ENCODE assay signal across 2 cellular contexts in genomic region chr4:19227701-19228100, GRCh38.
TF ChIP-seq lines count a peak whose summit lies in the region.

No MANE protein-coding gene starts in this region.

TF ChIP-seq in SK-N-SH, 30 proteins besides CTCF, POLR2A, EP300 and RAD21 (continued from another document):
- TF ChIP-seq, protein P1, sequence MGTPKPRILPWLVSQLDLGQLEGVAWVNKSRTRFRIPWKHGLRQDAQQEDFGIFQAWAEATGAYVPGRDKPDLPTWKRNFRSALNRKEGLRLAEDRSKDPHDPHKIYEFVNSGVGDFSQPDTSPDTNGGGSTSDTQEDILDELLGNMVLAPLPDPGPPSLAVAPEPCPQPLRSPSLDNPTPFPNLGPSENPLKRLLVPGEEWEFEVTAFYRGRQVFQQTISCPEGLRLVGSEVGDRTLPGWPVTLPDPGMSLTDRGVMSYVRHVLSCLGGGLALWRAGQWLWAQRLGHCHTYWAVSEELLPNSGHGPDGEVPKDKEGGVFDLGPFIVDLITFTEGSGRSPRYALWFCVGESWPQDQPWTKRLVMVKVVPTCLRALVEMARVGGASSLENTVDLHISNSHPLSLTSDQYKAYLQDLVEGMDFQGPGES (IDR thresholded peaks at IDR 0.05; ENCODE audit: low read depth, low read length), result no peak
- TF ChIP-seq JUND (IDR thresholded peaks at IDR 0.05) (no peak), ELF1 (IDR thresholded peaks at IDR 0.05) (no peak), SIN3A (IDR thresholded peaks at IDR 0.05; ENCODE audit: borderline replicate concordance, low read depth, low read length) (no peak), POLR2AphosphoS5 (IDR thresholded peaks at IDR 0.05; ENCODE audit: low read depth, low read length) (no peak), FOXJ3 (CRISPR knock-in tag; IDR thresholded peaks at IDR 0.05) (no peak), GATA2 (CRISPR knock-in tag; IDR thresholded peaks at IDR 0.05) (no peak), NFIC (IDR thresholded peaks at IDR 0.05; ENCODE audit: borderline replicate concordance) (no peak), GABPA (IDR thresholded peaks at IDR 0.05; ENCODE audit: low read depth) (no peak)
- TF ChIP-seq, protein P2, sequence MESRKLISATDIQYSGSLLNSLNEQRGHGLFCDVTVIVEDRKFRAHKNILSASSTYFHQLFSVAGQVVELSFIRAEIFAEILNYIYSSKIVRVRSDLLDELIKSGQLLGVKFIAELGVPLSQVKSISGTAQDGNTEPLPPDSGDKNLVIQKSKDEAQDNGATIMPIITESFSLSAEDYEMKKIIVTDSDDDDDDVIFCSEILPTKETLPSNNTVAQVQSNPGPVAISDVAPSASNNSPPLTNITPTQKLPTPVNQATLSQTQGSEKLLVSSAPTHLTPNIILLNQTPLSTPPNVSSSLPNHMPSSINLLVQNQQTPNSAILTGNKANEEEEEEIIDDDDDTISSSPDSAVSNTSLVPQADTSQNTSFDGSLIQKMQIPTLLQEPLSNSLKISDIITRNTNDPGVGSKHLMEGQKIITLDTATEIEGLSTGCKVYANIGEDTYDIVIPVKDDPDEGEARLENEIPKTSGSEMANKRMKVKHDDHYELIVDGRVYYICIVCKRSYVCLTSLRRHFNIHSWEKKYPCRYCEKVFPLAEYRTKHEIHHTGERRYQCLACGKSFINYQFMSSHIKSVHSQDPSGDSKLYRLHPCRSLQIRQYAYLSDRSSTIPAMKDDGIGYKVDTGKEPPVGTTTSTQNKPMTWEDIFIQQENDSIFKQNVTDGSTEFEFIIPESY (IDR thresholded peaks at IDR 0.05; ENCODE audit: borderline replicate concordance, low read depth), result no peak

TF ChIP-seq in SK-N-SH treated with all-trans-retinoic acid at 6 μM for 48 hours, 23 proteins besides CTCF, POLR2A, EP300 and RAD21 (continued from another document):
- TF ChIP-seq, protein P3, sequence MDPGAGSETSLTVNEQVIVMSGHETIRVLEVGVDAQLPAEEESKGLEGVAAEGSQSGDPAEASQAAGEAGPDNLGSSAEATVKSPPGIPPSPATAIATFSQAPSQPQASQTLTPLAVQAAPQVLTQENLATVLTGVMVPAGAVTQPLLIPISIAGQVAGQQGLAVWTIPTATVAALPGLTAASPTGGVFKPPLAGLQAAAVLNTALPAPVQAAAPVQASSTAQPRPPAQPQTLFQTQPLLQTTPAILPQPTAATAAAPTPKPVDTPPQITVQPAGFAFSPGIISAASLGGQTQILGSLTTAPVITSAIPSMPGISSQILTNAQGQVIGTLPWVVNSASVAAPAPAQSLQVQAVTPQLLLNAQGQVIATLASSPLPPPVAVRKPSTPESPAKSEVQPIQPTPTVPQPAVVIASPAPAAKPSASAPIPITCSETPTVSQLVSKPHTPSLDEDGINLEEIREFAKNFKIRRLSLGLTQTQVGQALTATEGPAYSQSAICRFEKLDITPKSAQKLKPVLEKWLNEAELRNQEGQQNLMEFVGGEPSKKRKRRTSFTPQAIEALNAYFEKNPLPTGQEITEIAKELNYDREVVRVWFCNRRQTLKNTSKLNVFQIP (CRISPR knock-in tag; IDR thresholded peaks at IDR 0.05; ENCODE audit: borderline replicate concordance, low read depth), result no peak
- TF ChIP-seq ZNF8 (CRISPR knock-in tag; IDR thresholded peaks at IDR 0.05), result no peak
- TF ChIP-seq ZC3H10 (CRISPR knock-in tag; IDR thresholded peaks at IDR 0.05), result no peak
- no peak for TF ChIP-seq ESRRG (CRISPR knock-in tag; IDR thresholded peaks at IDR 0.05)
- TF ChIP-seq TOX (CRISPR knock-in tag; IDR thresholded peaks at IDR 0.05; ENCODE audit: borderline replicate concordance), result no peak
- no peak for TF ChIP-seq CSDC2 (CRISPR knock-in tag; IDR thresholded peaks at IDR 0.05)
- TF ChIP-seq RARB (CRISPR knock-in tag; IDR thresholded peaks at IDR 0.05), result no peak
- no peak for TF ChIP-seq ZFP3 (CRISPR knock-in tag; IDR thresholded peaks at IDR 0.05)
- TF ChIP-seq TSHZ2 (CRISPR knock-in tag; IDR thresholded peaks at IDR 0.05), result no peak
- TF ChIP-seq TCF4 (CRISPR knock-in tag; IDR thresholded peaks at IDR 0.05; ENCODE audit: borderline replicate concordance), result no peak
- TF ChIP-seq BACH2 (CRISPR knock-in tag; IDR thresholded peaks at IDR 0.05; ENCODE audit: borderline replicate concordance), result no peak
- no peak for TF ChIP-seq PPARA (CRISPR knock-in tag; IDR thresholded peaks at IDR 0.05; ENCODE audit: borderline replicate concordance)
